8 cellular contexts compared by ENCODE assay signal in the genomic region with DNA sequence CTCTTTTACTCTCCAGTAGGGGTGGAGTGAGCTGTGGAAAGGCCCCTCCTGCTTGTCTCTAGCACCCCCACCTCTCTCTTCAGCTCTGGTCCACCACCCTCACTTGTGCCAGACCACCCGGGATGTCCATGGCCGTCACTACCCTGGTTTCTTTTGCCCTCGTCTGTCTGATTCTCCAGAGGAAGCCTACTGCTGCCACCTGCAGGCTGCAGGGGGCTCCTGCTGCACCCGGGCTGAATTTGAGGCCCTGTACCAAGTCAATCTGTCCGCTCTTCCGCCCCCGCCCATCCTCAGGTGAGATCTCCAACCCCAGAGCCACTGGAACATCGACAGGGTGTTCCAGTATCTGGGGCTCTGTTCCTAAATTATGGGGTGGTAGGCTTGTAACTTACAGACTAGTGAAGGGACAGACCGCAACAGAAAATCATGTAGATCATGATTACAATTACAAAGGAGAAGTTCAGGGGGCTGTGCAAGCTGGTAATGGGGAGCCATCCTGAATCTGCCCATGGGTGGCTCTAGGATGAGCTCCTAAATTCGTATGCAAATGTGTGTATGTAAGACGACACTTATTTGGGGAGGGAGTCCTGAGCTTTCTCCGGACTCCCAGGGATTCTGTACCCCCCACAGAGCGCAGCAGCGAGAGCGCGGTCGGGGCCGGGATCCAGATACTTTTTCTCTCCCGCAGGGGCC. TPM values are rescaled to one million over a fixed set of nuclear protein-coding genes. Genes with fewer than 3 reads are reported as not detected.
DNase-seq lines count a peak whose midpoint lies in the region; ATAC-seq and TF ChIP-seq lines count a peak whose summit lies in the region.

No MANE protein-coding gene starts in this region.

- DNase-seq in GDM1 (lab: John Stamatoyannopoulos, UW) (peak; percentile 67), NCI-H146 treated with DMSO at 0.1 percent for 48 hours (lab: John Stamatoyannopoulos, UW; ENCODE audit: unreplicated experiment) (peak; percentile 75), T-helper 1 cell (peak; percentile 62 to 91 (median 80)), amniotic stem cell (lab: John Stamatoyannopoulos, UW) (peak; percentile 72), left ventricle myocardium superior (peak; percentile 91), psoas muscle (peak; percentile 86 to 91), ureter (ENCODE audit: low spot score) (peak; percentile 88)

- TF ChIP-seq CTCF in psoas muscle (IDR thresholded peaks at IDR 0.05), result peak; percentile 83

- peak overlapping the region; percentile 84 for H3K4me3 ChIP-seq in psoas muscle

- peaks cover under 1 to 31% of the 10 kb centered on the region in 2 donors for H3K36me3 ChIP-seq in psoas muscle (ENCODE audit: insufficient read depth in 1 of 2, low read depth in 1 of 2)

- H3K4me1 ChIP-seq in psoas muscle, result peaks cover 32% of the 10 kb centered on the region

- H3K9me3 ChIP-seq in psoas muscle, result no peaks in the 10 kb centered on the region

- peak overlapping the region; percentile 74 for H3K27ac ChIP-seq in psoas muscle

- ATAC-seq in HG02852 (IDR thresholded peaks at IDR 0.05; ENCODE audit: unreplicated experiment), result peak; percentile 30
- ATAC-seq in left ventricle myocardium superior, result peak; percentile 56
- peak; percentile 39 to 67 (median 60) for ATAC-seq in psoas muscle

- intact Hi-C loops in left ventricle myocardium superior (cut with micrococcal nuclease) (no loop called here), psoas muscle (cut with DNase I) (no loop called here)

- WGBS in psoas muscle, 3 donors, result 2 to 4% (median 2%) methylated on average over 19 of the region's 19 CpGs

- H3K27me3 ChIP-seq in psoas muscle (ENCODE audit: insufficient read depth in 3 of 3, low read length in 2 of 3), result no peaks in the 10 kb centered on the region

RNA-seq across cellular contexts. Expression of a gene that starts 0.7 kb away (rescaled TPM):
- 24.4 TPM for total RNA-seq in left ventricle myocardium superior
- 10 to 100 TPM; 11.0 to 17.5 (median 12.1) TPM for total RNA-seq in psoas muscle
- 10 to 100 TPM in 2 of 3 donors, 1 to 10 TPM in 1; 9.2 to 15.3 (median 11.2) TPM for polyA plus RNA-seq in psoas muscle
- total RNA-seq in ureter, result 77.0 TPM

RNA-seq across cellular contexts. Expression of a gene that starts 2.1 kb away (rescaled TPM):
- total RNA-seq in left ventricle myocardium superior (15.0 TPM), psoas muscle (10 to 100 TPM in 3 of 4 donors, 1 to 10 TPM in 1; 9.9 to 25.5 (median 12.9) TPM), ureter (19.5 TPM)
- polyA plus RNA-seq in psoas muscle, result 10 to 100 TPM in 2 of 3 donors, 1 to 10 TPM in 1; 7.2 to 23.9 (median 14.0) TPM

RNA-seq across cellular contexts. Expression of a gene that starts 20.3 kb away (rescaled TPM):
- 11.5 TPM for total RNA-seq in left ventricle myocardium superior
- 1 to 10 TPM; 4.4 to 7.6 (median 5.3) TPM for total RNA-seq in psoas muscle
- polyA plus RNA-seq in psoas muscle, result 1 to 10 TPM; 6.0 to 6.8 (median 6.0) TPM
- 13.2 TPM for total RNA-seq in ureter

RNA-seq across cellular contexts. Expression of a gene that starts 31.3 kb away (rescaled TPM):
- total RNA-seq in left ventricle myocardium superior (146 TPM), psoas muscle (100 to 1,000 TPM in 3 of 4 donors, 10 to 100 TPM in 1; 73.0 to 127 (median 121) TPM), ureter (58.5 TPM)
- polyA plus RNA-seq in psoas muscle, result 100 to 1,000 TPM in 1 of 3 donors, 10 to 100 TPM in 2; 22.9 to 111 (median 41.5) TPM

RNA-seq across cellular contexts. Expression of a gene that starts 50.1 kb away (rescaled TPM):
- total RNA-seq in left ventricle myocardium superior, result 15.4 TPM
- 1 to 10 TPM; 6.7 to 7.7 (median 7.2) TPM for total RNA-seq in psoas muscle
- polyA plus RNA-seq in psoas muscle, result 1 to 10 TPM; 4.2 to 8.1 (median 5.5) TPM
- total RNA-seq in ureter, result 36.2 TPM

Comparison
In these comparisons a context has a peak if more than half of its experiments do, and no peak if none do; other contexts are left out.
1. Peak in every context shown above with its lines: DNase-seq, ATAC-seq, H3K4me3 ChIP-seq and H3K27ac ChIP-seq.